Comparison of ENCODE assay signal across 16 cellular contexts in the genomic region with DNA sequence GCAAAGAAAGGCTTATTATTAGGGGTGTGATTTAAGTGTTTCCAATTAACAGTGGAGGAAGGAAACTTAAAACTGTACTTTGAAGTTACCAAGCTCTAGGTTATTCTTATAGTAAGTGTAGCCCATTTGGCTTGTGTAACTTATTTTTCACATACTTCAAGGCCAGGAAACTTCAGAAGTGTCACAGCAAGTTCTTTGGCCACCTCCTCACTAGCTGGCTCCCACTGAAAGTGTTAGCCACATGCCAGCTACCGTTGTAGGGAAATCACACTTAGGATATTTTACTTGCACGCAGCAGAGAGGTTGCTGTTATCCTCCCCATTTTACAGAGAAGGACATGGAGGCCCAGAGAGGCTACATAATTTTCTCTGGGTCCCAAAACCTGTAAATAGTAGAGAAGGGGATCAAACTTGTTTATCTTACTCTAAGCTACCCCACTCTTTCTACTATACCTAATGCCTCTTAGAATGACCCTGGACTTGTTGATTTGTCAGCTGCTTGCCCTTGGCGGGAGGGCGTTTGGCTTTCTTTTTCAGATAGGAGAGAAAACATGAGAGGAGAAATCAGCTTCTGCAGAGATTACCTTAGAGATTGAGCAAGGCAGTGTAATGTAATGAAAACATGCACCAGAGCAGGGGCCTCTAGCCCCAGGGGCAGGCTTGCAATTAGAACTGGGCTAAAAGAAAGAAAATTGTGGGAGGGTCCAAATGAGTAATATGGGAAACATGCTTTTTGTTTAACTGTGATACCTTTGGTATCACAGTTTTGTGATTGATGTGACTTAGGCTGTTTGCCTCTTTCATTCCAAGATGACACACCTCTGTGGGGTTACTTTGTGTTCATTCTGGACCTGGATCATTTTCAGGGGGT.
DNase-seq lines count a peak whose midpoint lies in the region; ATAC-seq and TF ChIP-seq lines count a peak whose summit lies in the region.
"Had no signal": no experiment of that assay in that cellular context is flagged by ENCODE, and none has a peak within 500 bp of the region (broad histone marks: within the 10 kb centered on the region; RNA-seq: fewer than 3 reads in every experiment).

No MANE protein-coding gene starts in this region.

- peaks cover 4% of the 10 kb centered on the region for H3K79me2 ChIP-seq in trophoblast cell (ENCODE audit: control insufficient read depth, insufficient read depth, low read length, poor library complexity)

- no peaks in the 10 kb centered on the region for H3K36me3 ChIP-seq in trophoblast cell (ENCODE audit: control insufficient read depth in 1 of 2, insufficient read depth in 2 of 2, low read length in 2 of 2)

- no CpG with 5 or more reads among the region's 4 CpGs for WGBS in trophoblast cell (ENCODE audit: extremely low coverage, insufficient coverage, insufficient read length)

- H3K27ac Mint-ChIP-seq in glutamatergic neuron (ENCODE audit: unreplicated experiment): peak overlapping the region; percentile 56
- H3K27ac Mint-ChIP-seq in stimulated activated naive B cell treated with anti-CD40 and anti-IgM and Interleukin-4, amounts not matched to agents 10 μg/mL and 1 μg/mL and 100 μg/mL, for 72 hours: no peak overlapping the region

- peak overlapping the region; percentile 74 for H2BK120ac ChIP-seq in trophoblast cell (ENCODE audit: insufficient read depth, low read length, poor library complexity)

- H2AFZ ChIP-seq in trophoblast cell (ENCODE audit: insufficient read depth, low read length, poor library complexity): no peak overlapping the region

- H3K18ac ChIP-seq in trophoblast cell (ENCODE audit: low read length): peak overlapping the region; percentile 43

- no peaks in the 10 kb centered on the region for H3K9me3 ChIP-seq in trophoblast cell (ENCODE audit: insufficient read depth, low read depth, low read length)

- peaks cover 31% of the 10 kb centered on the region for H3K4me1 Mint-ChIP-seq in glutamatergic neuron (ENCODE audit: low read depth, unreplicated experiment)
- peaks cover 5 to 10% of the 10 kb centered on the region in 2 donors for H3K4me1 Mint-ChIP-seq in stimulated activated naive B cell treated with anti-CD40 and anti-IgM and Interleukin-4, amounts not matched to agents 10 μg/mL and 1 μg/mL and 100 μg/mL, for 72 hours

- H3K9ac ChIP-seq in trophoblast cell (ENCODE audit: low read length): no peak overlapping the region

- no peak for ATAC-seq in stimulated activated naive B cell treated with anti-CD40 and anti-IgM and Interleukin-4, amounts not matched to agents 10 μg/mL and 1 μg/mL and 100 μg/mL, for 72 hours (replicated peaks)
- no peak for ATAC-seq in GM21381 (IDR thresholded peaks at IDR 0.05; ENCODE audit: unreplicated experiment)
- ATAC-seq in GM19035 (IDR thresholded peaks at IDR 0.05; ENCODE audit: unreplicated experiment): no peak

- peaks cover 27 to 36% of the 10 kb centered on the region in 2 experiments for H3K4me1 ChIP-seq in trophoblast cell (ENCODE audit: control insufficient read depth in 1 of 2, insufficient read depth in 2 of 2, low read length in 2 of 2)

- H3K14ac ChIP-seq in trophoblast cell (ENCODE audit: low read length): peak overlapping the region; percentile 21

- H3K4me3 Mint-ChIP-seq in glutamatergic neuron (ENCODE audit: unreplicated experiment): no peak overlapping the region
- H3K4me3 Mint-ChIP-seq in stimulated activated naive B cell treated with anti-CD40 and anti-IgM and Interleukin-4, amounts not matched to agents 10 μg/mL and 1 μg/mL and 100 μg/mL, for 72 hours: no peak overlapping the region

- peak overlapping the region; percentile 63 for H4K8ac ChIP-seq in trophoblast cell (ENCODE audit: low read depth, low read length)

- peaks cover 2% of the 10 kb centered on the region for H3K27me3 Mint-ChIP-seq in glutamatergic neuron (ENCODE audit: unreplicated experiment)
- peaks cover 15 to 24% of the 10 kb centered on the region in 2 donors for H3K27me3 Mint-ChIP-seq in stimulated activated naive B cell treated with anti-CD40 and anti-IgM and Interleukin-4, amounts not matched to agents 10 μg/mL and 1 μg/mL and 100 μg/mL, for 72 hours

- peak overlapping the region; percentile 25 for H2BK5ac ChIP-seq in trophoblast cell (ENCODE audit: low read depth, low read length, poor library complexity)

- no peak overlapping the region for H3K23ac ChIP-seq in trophoblast cell (ENCODE audit: low read length)

- no peaks in the 10 kb centered on the region for H3K36me3 Mint-ChIP-seq in glutamatergic neuron (ENCODE audit: unreplicated experiment)
- peaks cover 0 to 1% of the 10 kb centered on the region in 2 donors for H3K36me3 Mint-ChIP-seq in stimulated activated naive B cell treated with anti-CD40 and anti-IgM and Interleukin-4, amounts not matched to agents 10 μg/mL and 1 μg/mL and 100 μg/mL, for 72 hours

- no peaks in the 10 kb centered on the region for H3K27me3 ChIP-seq in trophoblast cell (ENCODE audit: insufficient read depth, low read length)

- no peak for TF ChIP-seq CTCF in VCaP (conservative IDR thresholded peaks at IDR 0.05)
- TF ChIP-seq CTCF in glutamatergic neuron (IDR thresholded peaks at IDR 0.05; ENCODE audit: partially characterized antibody, unreplicated experiment): no peak

- peak overlapping the region; percentile 92 for H2BK12ac ChIP-seq in trophoblast cell (ENCODE audit: low read length)

- H3K4me2 ChIP-seq in trophoblast cell (ENCODE audit: low read length): peak overlapping the region; percentile 22

- no peak overlapping the region for H3K4me3 ChIP-seq in trophoblast cell (ENCODE audit: low read depth, low read length)
- H3K4me3 ChIP-seq: lung had no signal

- H3K79me1 ChIP-seq in trophoblast cell (ENCODE audit: low read length): peaks cover 19% of the 10 kb centered on the region

- no peak overlapping the region for H4K12ac ChIP-seq in trophoblast cell (ENCODE audit: low read depth, low read length)

- DNase-seq in ELF-1 (ENCODE audit: low read depth, low spot score) (peak; percentile 47), glutamatergic neuron (no peak), trophoblast cell (peak; percentile 73 to 79), glomerular visceral epithelial cell (ENCODE audit: extremely low spot score) (no peak)
- no peak for DNase-seq in stimulated activated naive B cell treated with anti-CD40 and anti-IgM and Interleukin-4, amounts not matched to agents 10 μg/mL and 1 μg/mL and 100 μg/mL, for 72 hours
- DNase-seq: activated naive CD4-positive, alpha-beta T cell; AML-193; central memory CD4-positive, alpha-beta T cell; H7; KBM-7; NCI-H1436; stimulated activated CD4-positive, alpha-beta T cell treated with anti-CD3 and anti-CD28 coated beads, Interleukin-12 subunit alpha, Interleukin-12 subunit beta, amount 100 ng/mL, for 4 hours had no signal

- H2AK5ac ChIP-seq in trophoblast cell (ENCODE audit: low read length): peak overlapping the region; percentile 68

- peak overlapping the region; percentile 67 for H4K91ac ChIP-seq in trophoblast cell (ENCODE audit: low read depth, low read length)

- peak overlapping the region; percentile 57; the same call in 1 of the 2 replicates for H3K27ac ChIP-seq in VCaP
- H3K27ac ChIP-seq in trophoblast cell (ENCODE audit: low read depth, low read length): peak overlapping the region; percentile 90

- H3K4ac ChIP-seq in trophoblast cell (ENCODE audit: low read depth, low read length): peak overlapping the region; percentile 24

- peaks cover 6% of the 10 kb centered on the region for H3K9me3 Mint-ChIP-seq in glutamatergic neuron (ENCODE audit: unreplicated experiment)
- peaks cover 0 to 2% of the 10 kb centered on the region in 2 donors for H3K9me3 Mint-ChIP-seq in stimulated activated naive B cell treated with anti-CD40 and anti-IgM and Interleukin-4, amounts not matched to agents 10 μg/mL and 1 μg/mL and 100 μg/mL, for 72 hours

Comparison
In these comparisons a context has a peak if more than half of its experiments do, and no peak if none do; other contexts are left out.
1. DNase-seq: peak in ELF-1 (single experiment) and trophoblast cell (2 of 2); none in glutamatergic neuron (single experiment), stimulated activated naive B cell treated with anti-CD40 and anti-IgM and Interleukin-4, amounts not matched to agents 10 μg/mL and 1 μg/mL and 100 μg/mL, for 72 hours (single experiment) and glomerular visceral epithelial cell (single experiment).